8 cellular contexts compared by ENCODE assay signal in genomic region chr16:66741131-66741900, GRCh38. TPM values are rescaled to one million over a fixed set of nuclear protein-coding genes. Genes with fewer than 3 reads are reported as not detected.
DNase-seq lines count a peak whose midpoint lies in the region; ATAC-seq and TF ChIP-seq lines count a peak whose summit lies in the region.

No MANE protein-coding gene starts in this region.

- CTCF ChIA-PET in CD4-positive, alpha-beta T cell (lab: Charles Lee), result interaction anchor here (0.6 to 3.3 kb wide), 7 partner anchors 10 to 335 kb away, joined by 3 to 18 read pairs (median 6); partner anchors contain the start of gene DYNC1LI2
- CTCF ChIA-PET in naive thymus-derived CD4-positive, alpha-beta T cell (lab: Charles Lee), result interaction anchor here (1.3 to 2.5 kb wide), 4 partner anchors 10 to 335 kb away, joined by 3 to 14 read pairs (median 6); no protein-coding TSS in a partner anchor

- no peaks in the 10 kb centered on the region for H3K27me3 ChIP-seq in dorsolateral prefrontal cortex
- H3K27me3 ChIP-seq in CD4-positive, alpha-beta T cell (ENCODE audit: control insufficient read depth, insufficient read depth, low read length), result no peaks in the 10 kb centered on the region
- H3K27me3 ChIP-seq in naive thymus-derived CD4-positive, alpha-beta T cell (ENCODE audit: control insufficient read depth in 2 of 2, insufficient read depth in 2 of 2, low read length in 2 of 2), result no peaks in the 10 kb centered on the region

- no peak overlapping the region for H3K27ac Mint-ChIP-seq in CD4-positive, alpha-beta T cell
- no peak overlapping the region for H3K27ac Mint-ChIP-seq in naive thymus-derived CD4-positive, alpha-beta T cell

- peaks cover 15 to 64% (median 15%) of the 10 kb centered on the region in 3 experiments for H3K36me3 ChIP-seq in naive thymus-derived CD4-positive, alpha-beta T cell (ENCODE audit: control insufficient read depth in 2 of 3, insufficient read depth in 3 of 3, low read length in 3 of 3)

- H3K4me1 Mint-ChIP-seq in CD4-positive, alpha-beta T cell (ENCODE audit: low read depth), result peaks cover 29% of the 10 kb centered on the region
- peaks cover 16 to 42% (median 33%) of the 10 kb centered on the region in 7 donors for H3K4me1 Mint-ChIP-seq in naive thymus-derived CD4-positive, alpha-beta T cell

- DNase-seq in NCI-H226 (peak; percentile 86), dorsolateral prefrontal cortex (peak; percentile 78 to 95 (median 92)), lung microvascular endothelial cell (ENCODE audit: low read depth in 2 of 2) (peak; percentile 92 to 96), ureter (ENCODE audit: low spot score) (peak; percentile 92)
- DNase-seq in CD4-positive, alpha-beta T cell, result no peak
- DNase-seq in naive thymus-derived CD4-positive, alpha-beta T cell, result no peak

- H3K9me3 Mint-ChIP-seq in CD4-positive, alpha-beta T cell, result no peaks in the 10 kb centered on the region
- no peaks in the 10 kb centered on the region for H3K9me3 Mint-ChIP-seq in naive thymus-derived CD4-positive, alpha-beta T cell

- TF ChIP-seq CTCF in C4-2B (conservative IDR thresholded peaks at IDR 0.05), result no peak
- peak in 24 of 56 donors; percentile 3 to 45 (median 24) for TF ChIP-seq CTCF in dorsolateral prefrontal cortex (IDR thresholded peaks at IDR 0.05 in 54 of 56, conservative IDR thresholded peaks at IDR 0.05 in 2 of 56; ENCODE audit: low read depth in 1 of 56, partially characterized antibody in 56 of 56)
- TF ChIP-seq CTCF in CD4-positive, alpha-beta T cell (IDR thresholded peaks at IDR 0.05), result no peak

- POLR2A ChIA-PET in CD4-positive, alpha-beta T cell (lab: Charles Lee), result no interaction called here
- POLR2A ChIA-PET in naive thymus-derived CD4-positive, alpha-beta T cell (lab: Charles Lee), result no interaction called here

- H3K9me3 ChIP-seq in CD4-positive, alpha-beta T cell (ENCODE audit: control insufficient read depth, low read length), result no peaks in the 10 kb centered on the region
- no peaks in the 10 kb centered on the region for H3K9me3 ChIP-seq in naive thymus-derived CD4-positive, alpha-beta T cell (ENCODE audit: control insufficient read depth in 2 of 3, low read length in 3 of 3)

- H3K4me3 ChIP-seq in dorsolateral prefrontal cortex, result peak overlapping the region in 43 of 59 donors; percentile 2 to 46 (median 23)
- no peak overlapping the region for H3K4me3 ChIP-seq in naive thymus-derived CD4-positive, alpha-beta T cell (ENCODE audit: low read length)

- H3K4me1 ChIP-seq in naive thymus-derived CD4-positive, alpha-beta T cell (ENCODE audit: control insufficient read depth in 2 of 2, insufficient read depth in 2 of 2, low read length in 2 of 2), result peaks cover 0 to 6% of the 10 kb centered on the region in 2 donors

- H3K4me3 Mint-ChIP-seq in CD4-positive, alpha-beta T cell, result no peak overlapping the region
- H3K4me3 Mint-ChIP-seq in naive thymus-derived CD4-positive, alpha-beta T cell, result no peak overlapping the region

- no peaks in the 10 kb centered on the region for H3K27me3 Mint-ChIP-seq in CD4-positive, alpha-beta T cell
- H3K27me3 Mint-ChIP-seq in naive thymus-derived CD4-positive, alpha-beta T cell, result no peaks in the 10 kb centered on the region

- H3K27ac ChIP-seq in C4-2B, result peak overlapping the region; percentile 16
- peak overlapping the region; percentile 76 to 99 (median 96) for H3K27ac ChIP-seq in dorsolateral prefrontal cortex
- no peak overlapping the region for H3K27ac ChIP-seq in CD4-positive, alpha-beta T cell (ENCODE audit: low read depth, low read length)
- no peak overlapping the region for H3K27ac ChIP-seq in naive thymus-derived CD4-positive, alpha-beta T cell (ENCODE audit: low read depth, low read length)

- no peak for ATAC-seq in CD4-positive, alpha-beta T cell (ENCODE audit: poor library complexity)
- no peak for ATAC-seq in HG02981 (IDR thresholded peaks at IDR 0.05; ENCODE audit: unreplicated experiment)
- ATAC-seq in naive thymus-derived CD4-positive, alpha-beta T cell, result no peak

- peaks cover 73% of the 10 kb centered on the region for H3K36me3 Mint-ChIP-seq in CD4-positive, alpha-beta T cell (ENCODE audit: low read depth)
- H3K36me3 Mint-ChIP-seq in naive thymus-derived CD4-positive, alpha-beta T cell, result peaks cover 0 to 33% (median 9%) of the 10 kb centered on the region in 5 donors

- intact Hi-C loops in dorsolateral prefrontal cortex (cut with DNase I), result loop anchor here (5.0 to 10.0 kb wide), 3 partner anchors 44 to 337 kb away; partner anchors contain the start of gene CMTM4 (in 1 of the 2)
- intact Hi-C loops in CD4-positive, alpha-beta T cell (cut with DNase I, micrococcal nuclease), result loop anchor here (2.0 to 5.0 kb wide), 3 partner anchors 89 to 335 kb away; no protein-coding TSS in a partner anchor
- intact Hi-C loops in naive thymus-derived CD4-positive, alpha-beta T cell (cut with micrococcal nuclease), result no loop called here

RNA-seq across cellular contexts. Expression of gene DYNC1LI2, which starts 10.1 kb away (rescaled TPM):
- total RNA-seq in dorsolateral prefrontal cortex (100 to 1,000 TPM; 181 to 428 (median 266) TPM), lung microvascular endothelial cell (83.7 and 132 TPM in 2 replicates), ureter (143 TPM)
- total RNA-seq in CD4-positive, alpha-beta T cell, result 10 to 100 TPM; 81.8 to 82.4 TPM
- 10 to 100 TPM; 72.3 to 85.7 (median 80.9) TPM for total RNA-seq in naive thymus-derived CD4-positive, alpha-beta T cell
- polyA plus RNA-seq in naive thymus-derived CD4-positive, alpha-beta T cell, result 10 to 100 TPM; 23.2 to 25.5 TPM

RNA-seq across cellular contexts. Expression of gene CMTM4, which starts 44.8 kb away (rescaled TPM):
- total RNA-seq in dorsolateral prefrontal cortex (100 to 1,000 TPM in 112 of 120 experiments, 10 to 100 TPM in 8; 82.8 to 193 (median 119) TPM), lung microvascular endothelial cell (5.4 and 7.6 TPM in 2 replicates), ureter (31.6 TPM)
- total RNA-seq in CD4-positive, alpha-beta T cell, result 1 to 10 TPM; 1.1 to 1.6 TPM
- 1 to 10 TPM; 1.5 to 2.5 (median 1.8) TPM for total RNA-seq in naive thymus-derived CD4-positive, alpha-beta T cell
- under 1 TPM; 0.07 to 0.12 TPM for polyA plus RNA-seq in naive thymus-derived CD4-positive, alpha-beta T cell

Comparison
In these comparisons a context has a peak if more than half of its experiments do, and no peak if none do; other contexts are left out.
1. H3K27ac ChIP-seq: peak in C4-2B (single experiment) and dorsolateral prefrontal cortex (59 of 59); none in CD4-positive, alpha-beta T cell (single experiment) and naive thymus-derived CD4-positive, alpha-beta T cell (single experiment).
2. DNase-seq: peak in NCI-H226 (single experiment), dorsolateral prefrontal cortex (10 of 10), lung microvascular endothelial cell (2 of 2) and ureter (single experiment); none in CD4-positive, alpha-beta T cell (0 of 10) and naive thymus-derived CD4-positive, alpha-beta T cell (0 of 9).
3. intact Hi-C loops: an anchor here in dorsolateral prefrontal cortex (5.0 to 10.0 kb wide) and CD4-positive, alpha-beta T cell (2.0 to 5.0 kb wide); none called in naive thymus-derived CD4-positive, alpha-beta T cell.